Comparison of ENCODE assay signal across 8 cellular contexts in the genomic region with DNA sequence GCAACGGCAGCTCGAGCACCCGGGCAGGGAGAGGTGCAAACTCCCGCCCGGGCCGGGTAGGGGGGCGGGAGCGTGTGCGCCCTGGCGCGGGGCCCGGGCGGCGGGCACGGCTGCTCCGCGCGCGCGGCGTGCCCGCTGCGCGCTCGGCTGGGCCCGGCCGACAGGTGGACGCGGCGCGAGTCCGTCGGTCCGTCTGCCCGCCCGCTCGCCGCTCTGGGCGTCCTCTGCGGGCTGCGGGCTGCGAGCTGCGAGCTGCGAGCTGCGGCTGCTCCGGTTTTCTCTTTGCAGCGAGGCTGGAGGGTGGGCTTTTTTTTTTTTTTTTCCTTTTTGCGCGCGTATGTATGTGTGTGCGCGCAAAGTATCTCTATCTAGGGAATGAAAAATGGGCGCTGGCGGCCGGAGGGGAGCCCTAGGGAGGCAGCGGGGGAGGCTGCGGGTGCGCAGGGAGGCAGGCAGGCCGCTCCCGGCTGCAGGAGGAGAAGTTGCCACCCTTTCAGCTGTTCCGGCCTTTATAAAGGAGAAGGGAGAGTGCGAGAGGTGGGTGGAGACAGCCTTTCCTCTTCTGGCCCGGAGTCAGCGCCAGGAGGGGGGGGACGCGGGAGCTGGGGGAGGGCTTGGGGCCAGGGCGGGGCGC. TPM values are rescaled to one million over a fixed set of nuclear protein-coding genes. Genes with fewer than 3 reads are reported as not detected.
DNase-seq lines count a peak whose midpoint lies in the region; ATAC-seq and TF ChIP-seq lines count a peak whose summit lies in the region.

Gene PDGFB (minus strand): TSS at position 487 of the 634 bp plus-strand sequence. CDS start 1,019 bp downstream, outside the sequence.

- H3K27me3 Mint-ChIP-seq in activated T-cell treated with anti-CD3 and anti-CD28 coated beads, Interleukin-2, amount 50 U/mL, for 24 hours, result peaks cover 63% of the 10 kb centered on the region
- H3K27me3 Mint-ChIP-seq in WTC11 (ENCODE audit: low read depth), result peaks cover 83% of the 10 kb centered on the region

- POLR2A ChIA-PET in WTC11 (lab: Charles Lee), result interaction anchor here (0.6 to 1.4 kb wide), 7 partner anchors 11 to 75 kb away, joined by 3 to 5 read pairs (median 3); partner anchors contain the start of gene RPL3

- H3K9ac ChIP-seq in Karpas-422 (ENCODE audit: low read length), result no peak within 1 kb of the TSS

- H3K27ac Mint-ChIP-seq in activated T-cell treated with anti-CD3 and anti-CD28 coated beads, Interleukin-2, amount 50 U/mL, for 24 hours, result no peak within 1 kb of the TSS
- H3K27ac Mint-ChIP-seq in WTC11, result no peak within 1 kb of the TSS

- peaks cover 11% of the 10 kb centered on the region for H3K4me1 ChIP-seq in Karpas-422 (ENCODE audit: low read length)

- H3K36me3 ChIP-seq in Karpas-422 (ENCODE audit: insufficient read depth, low read length), result no peaks in the 10 kb centered on the region

- no peak for DNase-seq in activated T-cell treated with anti-CD3 and anti-CD28 coated beads, Interleukin-2, amount 50 U/mL, for 24 hours
- DNase-seq in activated T-cell treated with anti-CD3 and anti-CD28 coated beads, Interleukin-2, amount 50 U/mL, for 1 hour, result no peak
- DNase-seq in WTC11 (ENCODE audit: low spot score), result no peak
- DNase-seq in glomerular visceral epithelial cell (ENCODE audit: extremely low spot score), result peak; percentile 78
- peak; percentile 52 for DNase-seq in occipital lobe (lab: John Stamatoyannopoulos, UW)
- no peak for DNase-seq in Karpas-422

- no peaks in the 10 kb centered on the region for H3K27me3 ChIP-seq in Karpas-422 (ENCODE audit: low read length)

- no peaks in the 10 kb centered on the region for H4K20me1 ChIP-seq in Karpas-422 (ENCODE audit: insufficient read depth, low read depth, low read length)

- no peak within 1 kb of the TSS for H3K4me2 ChIP-seq in Karpas-422 (ENCODE audit: low read depth, low read length, poor library complexity, severe bottlenecking)

- H3K4me1 Mint-ChIP-seq in activated T-cell treated with anti-CD3 and anti-CD28 coated beads, Interleukin-2, amount 50 U/mL, for 24 hours (ENCODE audit: low read depth), result peaks cover 39% of the 10 kb centered on the region
- peaks cover 22% of the 10 kb centered on the region for H3K4me1 Mint-ChIP-seq in WTC11

- ATAC-seq in WTC11 (no peak), HG02970 (IDR thresholded peaks at IDR 0.05; ENCODE audit: low FRiP score, unreplicated experiment) (no peak), GM21367 (IDR thresholded peaks at IDR 0.05; ENCODE audit: unreplicated experiment) (no peak)

- no peak within 1 kb of the TSS for H3K4me3 ChIP-seq in Karpas-422 (ENCODE audit: low read length)

- H3K9me2 ChIP-seq in Karpas-422 (replicated peaks; ENCODE audit: insufficient read depth, low read length), result no peaks in the 10 kb centered on the region

- H3K9me3 ChIP-seq in Karpas-422 (ENCODE audit: low read length), result no peaks in the 10 kb centered on the region

- no peak for TF ChIP-seq CTCF in WTC11 (IDR thresholded peaks at IDR 0.05)

- no peaks in the 10 kb centered on the region for H3K79me2 ChIP-seq in Karpas-422 (ENCODE audit: low read length)

- no peak within 1 kb of the TSS for H3K27ac ChIP-seq in Karpas-422 (ENCODE audit: low read length)

- no peaks in the 10 kb centered on the region for H3K9me3 Mint-ChIP-seq in activated T-cell treated with anti-CD3 and anti-CD28 coated beads, Interleukin-2, amount 50 U/mL, for 24 hours
- H3K9me3 Mint-ChIP-seq in WTC11, result no peaks in the 10 kb centered on the region

- no peaks in the 10 kb centered on the region for H3K36me3 Mint-ChIP-seq in activated T-cell treated with anti-CD3 and anti-CD28 coated beads, Interleukin-2, amount 50 U/mL, for 24 hours (ENCODE audit: low read depth)
- peaks cover 4% of the 10 kb centered on the region; the same call in 1 of the 2 replicates for H3K36me3 Mint-ChIP-seq in WTC11

- peak within 1 kb of the TSS; percentile 76 for H3K4me3 Mint-ChIP-seq in activated T-cell treated with anti-CD3 and anti-CD28 coated beads, Interleukin-2, amount 50 U/mL, for 24 hours
- peak within 1 kb of the TSS; percentile 74 for H3K4me3 Mint-ChIP-seq in WTC11

- CTCF ChIA-PET in WTC11 (lab: Charles Lee), result interaction anchor here (0.6 to 2.0 kb wide), 11 partner anchors 11 to 275 kb away, joined by 3 to 6 read pairs (median 3); no protein-coding TSS in a partner anchor

- no peak within 1 kb of the TSS for H2AFZ ChIP-seq in Karpas-422 (ENCODE audit: low read length)

TF ChIP-seq in WTC11, 78 proteins besides CTCF, POLR2A, EP300 and RAD21:
- no peak for TF ChIP-seq GTF2I (CRISPR knock-in tag; conservative IDR thresholded peaks at IDR 0.05)
- TF ChIP-seq NFYB (CRISPR knock-in tag; conservative IDR thresholded peaks at IDR 0.05; ENCODE audit: low read depth), result no peak
- TF ChIP-seq RELA (CRISPR knock-in tag; IDR thresholded peaks at IDR 0.05; ENCODE audit: borderline replicate concordance), result no peak
- no peak for TF ChIP-seq RORB (CRISPR knock-in tag; IDR thresholded peaks at IDR 0.05)
- TF ChIP-seq, protein P1, sequence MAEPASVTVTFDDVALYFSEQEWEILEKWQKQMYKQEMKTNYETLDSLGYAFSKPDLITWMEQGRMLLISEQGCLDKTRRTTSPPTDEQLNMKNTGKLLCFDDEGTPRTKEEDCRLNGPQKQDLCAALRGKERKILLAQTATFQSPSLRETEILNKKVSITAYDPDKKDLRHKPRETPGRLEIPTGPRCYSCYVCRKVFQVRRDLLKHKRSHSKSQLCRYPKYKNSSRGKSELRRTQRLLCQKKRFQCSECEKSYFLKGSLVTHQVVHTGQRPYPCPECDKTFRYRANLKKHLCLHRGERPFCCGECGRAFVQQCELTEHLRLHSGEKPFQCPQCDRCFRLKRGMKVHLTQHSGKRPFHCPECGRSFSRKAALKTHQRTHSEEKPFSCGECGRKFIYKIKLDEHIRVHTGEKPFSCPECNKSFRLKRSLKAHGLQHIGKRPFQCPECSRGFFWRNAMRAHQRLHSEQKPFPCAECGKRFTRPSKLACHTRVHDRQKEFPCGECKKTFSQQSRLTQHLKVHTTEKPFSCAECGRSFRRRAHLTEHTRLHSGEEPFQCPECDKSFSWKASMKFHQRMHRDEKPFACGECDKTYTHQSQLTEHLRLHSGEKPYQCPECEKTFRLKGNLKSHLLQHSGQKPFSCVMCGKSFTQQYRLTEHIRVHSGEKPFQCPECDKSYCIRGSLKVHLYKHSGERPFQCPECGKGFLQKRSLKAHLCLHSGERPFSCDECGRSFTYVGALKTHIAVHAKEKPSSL (CRISPR knock-in tag; conservative IDR thresholded peaks at IDR 0.05), result no peak

RNA-seq across cellular contexts. Expression of gene PDGFB, which starts in this region (rescaled TPM):
- 6.8 to 9.2 TPM (median 7.7 TPM) in 3 replicates for total RNA-seq in WTC11 (2021)
- total RNA-seq in occipital lobe, result 2.5 TPM
- total RNA-seq in Karpas-422 (2014; rRNA removed; shearing (Covaris generic); ENCODE audit: low replicate concordance), result 0.43 and 2.9 TPM in 2 replicates

Comparison
In these comparisons a context has a peak if more than half of its experiments do, and no peak if none do; other contexts are left out.
1. DNase-seq: peak in glomerular visceral epithelial cell (single experiment) and occipital lobe (single experiment); none in activated T-cell treated with anti-CD3 and anti-CD28 coated beads, Interleukin-2, amount 50 U/mL, for 24 hours (single experiment), activated T-cell treated with anti-CD3 and anti-CD28 coated beads, Interleukin-2, amount 50 U/mL, for 1 hour (single experiment), WTC11 (single experiment) and Karpas-422 (single experiment).